1 cellular context compared by ENCODE assay signal in the genomic region with DNA sequence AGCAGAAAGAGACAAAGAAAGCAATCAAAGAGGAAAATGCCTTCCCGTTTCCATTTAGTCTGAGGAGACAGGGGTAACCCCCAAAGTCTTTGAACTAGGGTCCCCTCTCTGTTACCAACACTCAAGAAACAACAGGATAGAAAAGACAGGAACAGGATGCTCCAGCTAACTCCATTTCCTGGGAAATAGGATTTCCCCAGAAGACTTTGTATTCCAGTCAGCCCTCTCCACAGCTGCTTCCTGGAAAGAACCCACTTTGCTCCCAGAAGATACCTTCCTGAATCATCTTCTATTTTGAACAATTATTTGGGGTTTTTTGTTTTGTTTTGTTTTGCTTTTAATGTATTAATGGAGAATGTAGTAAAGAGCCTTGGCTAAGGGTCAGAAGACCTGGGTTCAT.
TF ChIP-seq lines count a peak whose summit lies in the region.

No MANE protein-coding gene starts in this region.

TF ChIP-seq in endothelial cell of umbilical vein, 7 proteins besides CTCF, POLR2A, EP300 and RAD21 (continued from another document):
- no peak for TF ChIP-seq MYC (IDR thresholded peaks at IDR 0.05; ENCODE audit: low read depth, low read length)
